Comparison of ENCODE assay signal across 13 cellular contexts in genomic region chrX:27918799-27919198, GRCh38.
DNase-seq lines count a peak whose midpoint lies in the region; ATAC-seq and TF ChIP-seq lines count a peak whose summit lies in the region.
"Had no signal": no experiment of that assay in that cellular context is flagged by ENCODE, and none has a peak within 500 bp of the region (broad histone marks: within the 10 kb centered on the region; RNA-seq: fewer than 3 reads in every experiment).

No MANE protein-coding gene starts in this region.

- H2BK20ac ChIP-seq in IMR-90 (ENCODE audit: low read depth, low read length), result no peak overlapping the region

- no peak overlapping the region for H3K4me2 ChIP-seq in IMR-90 (ENCODE audit: low read depth, low read length)
- H3K4me2 ChIP-seq: BLaER1 treated with 17β-estradiol and CSF1 and Interleukin-3, amounts not matched to agents 10 nM and 100 nM had no signal

- no peak overlapping the region for H4K5ac ChIP-seq in IMR-90 (ENCODE audit: low read depth, low read length)

- H2AK5ac ChIP-seq in IMR-90 (ENCODE audit: low read depth, low read length), result no peak overlapping the region

- H3K23ac ChIP-seq in IMR-90 (ENCODE audit: low read depth, low read length), result no peak overlapping the region

- TF ChIP-seq POLR2A in IMR-90 (IDR thresholded peaks at IDR 0.05; ENCODE audit: low read depth, low read length), result no peak

- no peak overlapping the region for H2BK120ac ChIP-seq in IMR-90 (ENCODE audit: low read depth, low read length)

- H3K4ac ChIP-seq in IMR-90 (ENCODE audit: low read depth, low read length), result no peak overlapping the region

- H3K9me1 ChIP-seq in IMR-90 (ENCODE audit: insufficient read depth, low read length), result no peaks in the 10 kb centered on the region

- H4K91ac ChIP-seq in IMR-90 (ENCODE audit: insufficient read depth, low read depth, low read length), result no peak overlapping the region

- no peaks in the 10 kb centered on the region for H3K9me3 Mint-ChIP-seq in activated CD4-positive, alpha-beta T cell treated with anti-CD3 and anti-CD28 coated beads, Interleukin-2, amount 10 ng/mL, durations not matched to agents 24 days and 14 days
- H3K9me3 Mint-ChIP-seq: activated T-helper 1 cell treated with anti-CD3 and anti-CD28 coated beads, Interleukin-12 subunit alpha, Interleukin-12 subunit beta, Interleukin-2, Interleukin-4 antibody, amounts not matched to agents 30 ng/mL and 10 ng/mL and 1 ng/mL, durations not matched to agents 14 hours and 24 hours and 36 hours had no signal

- no peak overlapping the region for H3K56ac ChIP-seq in IMR-90 (ENCODE audit: extremely low read depth, insufficient read depth, low read length)

- no peak overlapping the region for H2AK9ac ChIP-seq in IMR-90 (replicated peaks; ENCODE audit: low read depth, low read length, poor library complexity)

- TF ChIP-seq CTCF in A673 (conservative IDR thresholded peaks at IDR 0.05; ENCODE audit: low read depth, low read length) (peak; percentile 35; the same call in 1 of the 2 replicates), IMR-90 (conservative IDR thresholded peaks at IDR 0.05; ENCODE audit: low read depth, low read length) (peak; percentile 35), kidney epithelial cell (IDR thresholded peaks at IDR 0.05; ENCODE audit: insufficient read depth, low read length, poor library complexity, severe bottlenecking) (peak; percentile 25)

- H3K4me1 Mint-ChIP-seq in activated CD4-positive, alpha-beta T cell treated with anti-CD3 and anti-CD28 coated beads, Interleukin-2, amount 10 ng/mL, durations not matched to agents 24 days and 14 days, result no peaks in the 10 kb centered on the region

- H3K4me3 ChIP-seq in A673 (ENCODE audit: low read depth, low read length, poor library complexity, severe bottlenecking), result no peak overlapping the region
- H3K4me3 ChIP-seq in IMR-90 (ENCODE audit: insufficient read depth, low read depth, low read length), result no peak overlapping the region
- no peak overlapping the region for H3K4me3 ChIP-seq in kidney epithelial cell (ENCODE audit: low read depth, low read length)
- H3K4me3 ChIP-seq: BLaER1 treated with 17β-estradiol and CSF1 and Interleukin-3, amounts not matched to agents 10 nM and 100 nM; heart left ventricle had no signal

- H3K27ac ChIP-seq in A673 (ENCODE audit: low read depth, low read length, poor library complexity, severe bottlenecking) (no peak overlapping the region), IMR-90 (ENCODE audit: insufficient read depth, low read length) (no peak overlapping the region)
- H3K27ac ChIP-seq: BLaER1 treated with 17β-estradiol and CSF1 and Interleukin-3, amounts not matched to agents 10 nM and 100 nM; heart left ventricle had no signal

- intact Hi-C loops in A673 (cut with micrococcal nuclease; ENCODE audit: unreplicated experiment), result no loop called here
- intact Hi-C loops in IMR-90 (cut with micrococcal nuclease), result loop anchor here (5.0 kb wide), 1 partner anchor 669 kb away; the partner anchor contains the start of gene IL1RAPL1
- intact Hi-C loops in activated CD4-positive, alpha-beta T cell treated with anti-CD3 and anti-CD28 coated beads, Interleukin-2, amount 10 ng/mL, durations not matched to agents 24 days and 14 days (cut with micrococcal nuclease), result no loop called here

- peaks cover 3% of the 10 kb centered on the region for H3K27me3 ChIP-seq in A673 (replicated peaks; ENCODE audit: insufficient read depth, low read depth, low read length, poor library complexity)
- no peaks in the 10 kb centered on the region for H3K27me3 ChIP-seq in IMR-90 (ENCODE audit: control insufficient read depth, insufficient read depth, low read length)
- no peaks in the 10 kb centered on the region for H3K27me3 ChIP-seq in kidney epithelial cell (ENCODE audit: control insufficient read depth, insufficient read depth, low read length)
- H3K27me3 ChIP-seq: heart left ventricle had no signal

- CTCF ChIA-PET in A673 (lab: Charles Lee) (no interaction called here), IMR-90 (lab: Yijun Ruan, JAX) (no interaction called here)

- H3K4me3 Mint-ChIP-seq in activated CD4-positive, alpha-beta T cell treated with anti-CD3 and anti-CD28 coated beads, Interleukin-2, amount 10 ng/mL, durations not matched to agents 24 days and 14 days, result no peak overlapping the region
- H3K4me3 Mint-ChIP-seq: activated T-helper 1 cell treated with anti-CD3 and anti-CD28 coated beads, Interleukin-12 subunit alpha, Interleukin-12 subunit beta, Interleukin-2, Interleukin-4 antibody, amounts not matched to agents 30 ng/mL and 10 ng/mL and 1 ng/mL, durations not matched to agents 14 hours and 24 hours and 36 hours had no signal

- H2AFZ ChIP-seq in IMR-90 (replicated peaks; ENCODE audit: low read length, poor library complexity), result no peak overlapping the region

- POLR2A ChIA-PET in A673 (lab: Charles Lee; ENCODE audit: low non-redundant PET), result no interaction called here
- POLR2A ChIA-PET in IMR-90 (lab: Charles Lee; ENCODE audit: unreplicated experiment), result no interaction called here

- no peak overlapping the region for H2BK15ac ChIP-seq in IMR-90 (ENCODE audit: low read depth, low read length)

- H3K79me1 ChIP-seq in IMR-90 (ENCODE audit: low read depth in 1 of 2, low read length in 2 of 2), result no peaks in the 10 kb centered on the region

- WGBS in IMR-90 (ENCODE audit: extremely low coverage in 2 of 2, insufficient read length in 1 of 2), 2 experiments, result no CpG with 5 or more reads among the region's 3 CpGs

- ATAC-seq in IMR-90 (ENCODE audit: low read depth) (no peak), GM18498 (IDR thresholded peaks at IDR 0.05; ENCODE audit: unreplicated experiment) (no peak)
- ATAC-seq: heart left ventricle had no signal

- peak; percentile 9 for DNase-seq in A673 (ENCODE audit: low spot score)
- DNase-seq in IMR-90, result peak; percentile 4
- DNase-seq in astrocyte of the hippocampus (ENCODE audit: low read depth, low spot score), result peak; percentile 16
- no peak for DNase-seq in kidney epithelial cell (ENCODE audit: low read depth)
- DNase-seq in activated CD4-positive, alpha-beta T cell treated with anti-CD3 and anti-CD28 coated beads, Interleukin-2, amount 10 ng/mL, durations not matched to agents 24 days and 14 days, result no peak
- DNase-seq in stimulated activated CD4-positive, alpha-beta T cell treated with anti-CD3 and anti-CD28 coated beads, Interleukin-2, amount 100 ng/mL, for 24 hours, result no peak
- no peak for DNase-seq in ureter (ENCODE audit: low spot score)
- DNase-seq: caudate nucleus, heart left ventricle, NCI-H1417 treated with DMSO at 0.1 percent for 48 hours had no signal

- dilution Hi-C loops in IMR-90 (cut with HindIII; ENCODE audit: low sequenced_read_pairs, unreplicated experiment), result no loop called here

- H3K27ac Mint-ChIP-seq in activated CD4-positive, alpha-beta T cell treated with anti-CD3 and anti-CD28 coated beads, Interleukin-2, amount 10 ng/mL, durations not matched to agents 24 days and 14 days, result no peak overlapping the region
- H3K27ac Mint-ChIP-seq: activated T-helper 1 cell treated with anti-CD3 and anti-CD28 coated beads, Interleukin-12 subunit alpha, Interleukin-12 subunit beta, Interleukin-2, Interleukin-4 antibody, amounts not matched to agents 30 ng/mL and 10 ng/mL and 1 ng/mL, durations not matched to agents 14 hours and 24 hours and 36 hours had no signal

- in situ Hi-C loops in IMR-90 (cut with MboI; ENCODE audit: low sequenced_read_pairs), result no loop called here

- H3K36me3 Mint-ChIP-seq in activated CD4-positive, alpha-beta T cell treated with anti-CD3 and anti-CD28 coated beads, Interleukin-2, amount 10 ng/mL, durations not matched to agents 24 days and 14 days (ENCODE audit: low read depth), result no peaks in the 10 kb centered on the region

- H4K20me1 ChIP-seq in IMR-90 (ENCODE audit: insufficient read depth, low read length), result no peaks in the 10 kb centered on the region
- H4K20me1 ChIP-seq: BLaER1 treated with 17β-estradiol and CSF1 and Interleukin-3, amounts not matched to agents 10 nM and 100 nM had no signal

- no peaks in the 10 kb centered on the region for H3K36me3 ChIP-seq in A673 (ENCODE audit: insufficient read depth, low read length, poor library complexity, severe bottlenecking)
- no peaks in the 10 kb centered on the region for H3K36me3 ChIP-seq in IMR-90 (ENCODE audit: control insufficient read depth, insufficient read depth, low read length)
- no peaks in the 10 kb centered on the region for H3K36me3 ChIP-seq in kidney epithelial cell (ENCODE audit: control insufficient read depth, insufficient read depth, low read length)
- H3K36me3 ChIP-seq: BLaER1 treated with 17β-estradiol and CSF1 and Interleukin-3, amounts not matched to agents 10 nM and 100 nM; heart left ventricle had no signal

- H3K27me3 Mint-ChIP-seq in activated CD4-positive, alpha-beta T cell treated with anti-CD3 and anti-CD28 coated beads, Interleukin-2, amount 10 ng/mL, durations not matched to agents 24 days and 14 days, result no peaks in the 10 kb centered on the region

- TF ChIP-seq RAD21 in IMR-90 (IDR thresholded peaks at IDR 0.05; ENCODE audit: low read length), result peak; percentile 31

- H3K9me3 ChIP-seq in A673 (ENCODE audit: low read depth, low read length, poor library complexity, severe bottlenecking), result no peaks in the 10 kb centered on the region
- H3K9me3 ChIP-seq in IMR-90 (ENCODE audit: control insufficient read depth, insufficient read depth, low read length), result no peaks in the 10 kb centered on the region
- H3K9me3 ChIP-seq: BLaER1 treated with 17β-estradiol and CSF1 and Interleukin-3, amounts not matched to agents 10 nM and 100 nM; heart left ventricle had no signal

- no peaks in the 10 kb centered on the region for H3K4me1 ChIP-seq in A673 (ENCODE audit: insufficient read depth, low read length, poor library complexity, severe bottlenecking)
- no peaks in the 10 kb centered on the region for H3K4me1 ChIP-seq in IMR-90 (ENCODE audit: control insufficient read depth, insufficient read depth, low read length)
- H3K4me1 ChIP-seq: heart left ventricle had no signal

- H3K18ac ChIP-seq in IMR-90 (ENCODE audit: low read depth, low read length), result no peak overlapping the region

- BruUV-seq in A673 (replicated peaks; lab: Mats Ljungman, UMichigan) (no TSS peak), IMR-90 (replicated peaks; lab: Mats Ljungman, UMichigan) (no TSS peak)

- H2BK5ac ChIP-seq in IMR-90 (ENCODE audit: low read depth, low read length, poor library complexity, severe bottlenecking), result no peak overlapping the region

- no peak overlapping the region for H3K14ac ChIP-seq in IMR-90 (replicated peaks; ENCODE audit: low read depth, low read length)

- no peak overlapping the region for H4K8ac ChIP-seq in IMR-90 (ENCODE audit: low read depth in 2 of 2, low read length in 2 of 2)

- no peak overlapping the region for H3K9ac ChIP-seq in IMR-90 (ENCODE audit: low read depth, low read length)
- H3K9ac ChIP-seq: BLaER1 treated with 17β-estradiol and CSF1 and Interleukin-3, amounts not matched to agents 10 nM and 100 nM had no signal

TF ChIP-seq in IMR-90, 13 proteins besides CTCF, POLR2A, EP300 and RAD21 (continues in another document):
- no peak for TF ChIP-seq MAZ (IDR thresholded peaks at IDR 0.05; ENCODE audit: borderline replicate concordance, low read depth, low read length)
- TF ChIP-seq NFE2L2 (IDR thresholded peaks at IDR 0.05; ENCODE audit: low read depth, low read length), result no peak
- no peak for TF ChIP-seq CHD1 (IDR thresholded peaks at IDR 0.05; ENCODE audit: low read depth, low read length)
- no peak for TF ChIP-seq MAFK (IDR thresholded peaks at IDR 0.05; ENCODE audit: low read depth, low read length)
- TF ChIP-seq RFX5 (IDR thresholded peaks at IDR 0.05; ENCODE audit: low read depth, low read length), result no peak

Comparison
In these comparisons a context has a peak if more than half of its experiments do, and no peak if none do; other contexts are left out.
1. DNase-seq: peak in A673 (single experiment), IMR-90 (single experiment) and astrocyte of the hippocampus (single experiment); none in kidney epithelial cell (single experiment), activated CD4-positive, alpha-beta T cell treated with anti-CD3 and anti-CD28 coated beads, Interleukin-2, amount 10 ng/mL, durations not matched to agents 24 days and 14 days (single experiment), stimulated activated CD4-positive, alpha-beta T cell treated with anti-CD3 and anti-CD28 coated beads, Interleukin-2, amount 100 ng/mL, for 24 hours (0 of 2) and ureter (single experiment).
2. Peak in every context shown above with its lines, with median percentiles within 50 percentile points of each other: CTCF ChIP-seq.